Comparison of ENCODE assay signal across 1 cellular context in genomic region chr1:24898152-24898908, GRCh38.
A peak's percentile ranks its signal among the peaks of the same experiment; 100 is the strongest.
TF ChIP-seq lines count a peak whose summit lies in the region.

No MANE protein-coding gene starts in this region.

TF ChIP-seq in K562, 482 proteins besides CTCF, POLR2A, EP300 and RAD21 (continued from another document):
- 0 out of 2 replicates have a peak, but pooled peaks have one; percentile 35 for TF ChIP-seq RREB1 (CRISPR knock-in tag; IDR thresholded peaks at IDR 0.05)
- TF ChIP-seq CTBP1 (IDR thresholded peaks at IDR 0.05; ENCODE audit: borderline replicate concordance), result peak; percentile 65; the same call in 1 of the 2 replicates
- TF ChIP-seq ZNF12 (CRISPR knock-in tag; IDR thresholded peaks at IDR 0.05), result 0 out of 2 replicates have a peak, but pooled peaks have one; percentile 33
- TF ChIP-seq TFAP4 (CRISPR knock-in tag; IDR thresholded peaks at IDR 0.05; ENCODE audit: borderline replicate concordance), result peak; percentile 18; the same call in 1 of the 2 replicates
- TF ChIP-seq HMG20A (CRISPR knock-in tag; conservative IDR thresholded peaks at IDR 0.05), result no peak
- TF ChIP-seq ARHGAP35 (IDR thresholded peaks at IDR 0.05; ENCODE audit: partially characterized antibody), result no peak
- TF ChIP-seq SMC3 (conservative IDR thresholded peaks at IDR 0.05; ENCODE audit: insufficient read depth, low read depth, low read length), result peak; percentile 53
- TF ChIP-seq U2AF2 (optimal IDR thresholded peaks at IDR 0.05; ENCODE audit: low read depth, low read length), result no peak
- TF ChIP-seq PHTF2 (CRISPR knock-in tag; IDR thresholded peaks at IDR 0.05), result no peak
- TF ChIP-seq ETV1 (tag; conservative IDR thresholded peaks at IDR 0.05; ENCODE audit: low read depth), result 0 out of 2 replicates have a peak, but pooled peaks have one; percentile 36
- TF ChIP-seq XRCC5 (IDR thresholded peaks at IDR 0.05; ENCODE audit: low read depth, low read length), result 0 out of 2 replicates have a peak, but pooled peaks have one; percentile 55
- TF ChIP-seq CBFB (CRISPR knock-in tag; IDR thresholded peaks at IDR 0.05), result peak; percentile 40; the same call in 1 of the 2 replicates
- peak; percentile 45; the same call in 1 of the 2 replicates for TF ChIP-seq ZFP91 (CRISPR knock-in tag; IDR thresholded peaks at IDR 0.05)
- TF ChIP-seq SREBF1 (IDR thresholded peaks at IDR 0.05; ENCODE audit: borderline replicate concordance, low read depth, low read length), result 0 out of 2 replicates have a peak, but pooled peaks have one; percentile 16
- TF ChIP-seq ETV5 (CRISPR knock-in tag; IDR thresholded peaks at IDR 0.05; ENCODE audit: low read depth), result 0 out of 2 replicates have a peak, but pooled peaks have one; percentile 43
- peak; percentile 48 for TF ChIP-seq DEAF1 (CRISPR knock-in tag; IDR thresholded peaks at IDR 0.05)
- TF ChIP-seq RCOR1 (IDR thresholded peaks at IDR 0.05; ENCODE audit: borderline replicate concordance in 1 of 2, low read depth in 2 of 2, low read length in 2 of 2), result peak in 1 of 2 experiments; percentile 79; a peak in 2 of 4 replicates
